ENCODE assay signal across 13 cellular contexts in the genomic region with DNA sequence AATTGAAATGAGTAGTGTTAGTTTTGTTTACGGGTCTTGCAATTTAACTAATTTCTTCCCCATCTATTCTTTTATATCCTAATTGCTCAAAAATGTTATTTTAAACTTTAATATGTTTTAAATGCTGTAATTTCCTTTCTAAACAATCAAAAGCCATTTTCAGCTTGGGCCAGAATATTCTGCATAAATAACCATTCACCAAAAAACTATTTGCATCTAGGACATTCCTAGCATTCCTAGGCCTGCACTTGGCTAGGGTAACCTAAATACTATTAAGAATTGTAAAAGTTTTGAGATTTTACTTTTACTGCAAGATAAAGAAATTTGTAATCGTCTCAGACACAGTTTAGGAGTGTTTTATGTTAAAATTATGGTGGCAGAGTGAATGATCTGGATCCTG. TPM values are rescaled to one million over a fixed set of nuclear protein-coding genes. Genes with fewer than 3 reads are reported as not detected.
A peak's percentile ranks its signal among the peaks of the same experiment; 100 is the strongest.
DNase-seq lines count a peak whose midpoint lies in the region; ATAC-seq and TF ChIP-seq lines count a peak whose summit lies in the region.
"Had no signal": no experiment of that assay in that cellular context is flagged by ENCODE, and none has a peak within 500 bp of the region (broad histone marks: within the 10 kb centered on the region; RNA-seq: fewer than 3 reads in every experiment).

No MANE protein-coding gene starts in this region.

- peak overlapping the region; percentile 69 for H3K27ac Mint-ChIP-seq in MCF 10A (ENCODE audit: low read depth, unreplicated experiment)
- H3K27ac Mint-ChIP-seq: activated T-helper 1 cell treated with anti-CD3 and anti-CD28 coated beads, Interleukin-12 subunit alpha, Interleukin-12 subunit beta, Interleukin-2, Interleukin-4 antibody, amounts not matched to agents 30 ng/mL and 10 ng/mL and 1 ng/mL, durations not matched to agents 14 hours and 24 hours and 36 hours; dendritic cell treated with granulocyte-macrophage colony-stimulating factor and Interleukin-4, amounts not matched to agents 40 ng/mL and 50 ng/mL, for 4 days had no signal

- POLR2A ChIA-PET in MCF 10A (lab: Yijun Ruan, JAX), result interaction anchor here (0.9 to 1.1 kb wide), 2 partner anchors 15 to 62 kb away, joined by 3 read pairs; no protein-coding TSS in a partner anchor

- peaks cover 7% of the 10 kb centered on the region for H3K36me3 Mint-ChIP-seq in MCF 10A (ENCODE audit: insufficient read depth, unreplicated experiment)

- BruUV-seq in MCF 10A (replicated peaks; lab: Mats Ljungman, UMichigan), result no TSS peak

- H3K27me3 Mint-ChIP-seq in MCF 10A (ENCODE audit: insufficient read depth, unreplicated experiment), result no peaks in the 10 kb centered on the region
- H3K27me3 Mint-ChIP-seq: dendritic cell treated with granulocyte-macrophage colony-stimulating factor and Interleukin-4, amounts not matched to agents 40 ng/mL and 50 ng/mL, for 4 days had no signal

- no peak for DNase-seq in MCF 10A (ENCODE audit: unreplicated experiment)
- no peak for DNase-seq in breast epithelium (ENCODE audit: low spot score in 2 of 2)
- DNase-seq in dermis blood vessel endothelial cell, result peak; percentile 76
- no peak for DNase-seq in left lung
- no peak for DNase-seq in activated CD4-positive, alpha-beta T cell treated with anti-CD3 and anti-CD28 coated beads for 1 hour
- DNase-seq in superior temporal gyrus (ENCODE audit: extremely low spot score), result no peak
- DNase-seq in caudate nucleus (lab: John Stamatoyannopoulos, UW), result no peak
- DNase-seq: stimulated activated CD4-positive, alpha-beta T cell treated with anti-CD3 and anti-CD28 coated beads, Interleukin-4, amount 100 ng/mL, for 1 hour; substantia nigra had no signal

- H3K4me3 ChIP-seq in breast epithelium (no peak overlapping the region), left lung (no peak overlapping the region)

- peaks cover 7% of the 10 kb centered on the region for H3K9me3 Mint-ChIP-seq in MCF 10A (ENCODE audit: unreplicated experiment)
- H3K9me3 Mint-ChIP-seq: activated T-helper 1 cell treated with anti-CD3 and anti-CD28 coated beads, Interleukin-12 subunit alpha, Interleukin-12 subunit beta, Interleukin-2, Interleukin-4 antibody, amounts not matched to agents 30 ng/mL and 10 ng/mL and 1 ng/mL, durations not matched to agents 14 hours and 24 hours and 36 hours; dendritic cell treated with granulocyte-macrophage colony-stimulating factor and Interleukin-4, amounts not matched to agents 40 ng/mL and 50 ng/mL, for 4 days had no signal

- CTCF ChIA-PET in MCF 10A (lab: Yijun Ruan, JAX), result no interaction called here

- no peak overlapping the region for H3K4me3 Mint-ChIP-seq in MCF 10A (ENCODE audit: unreplicated experiment)
- H3K4me3 Mint-ChIP-seq: activated T-helper 1 cell treated with anti-CD3 and anti-CD28 coated beads, Interleukin-12 subunit alpha, Interleukin-12 subunit beta, Interleukin-2, Interleukin-4 antibody, amounts not matched to agents 30 ng/mL and 10 ng/mL and 1 ng/mL, durations not matched to agents 14 hours and 24 hours and 36 hours; dendritic cell treated with granulocyte-macrophage colony-stimulating factor and Interleukin-4, amounts not matched to agents 40 ng/mL and 50 ng/mL, for 4 days had no signal

- peaks cover 15% of the 10 kb centered on the region for H3K4me1 Mint-ChIP-seq in MCF 10A (ENCODE audit: insufficient read depth, unreplicated experiment)

- TF ChIP-seq CTCF in MCF 10A (IDR thresholded peaks at IDR 0.05; ENCODE audit: unreplicated experiment) (no peak), breast epithelium (IDR thresholded peaks at IDR 0.05) (no peak), left lung (IDR thresholded peaks at IDR 0.05) (no peak)

- TF ChIP-seq POLR2A in breast epithelium (IDR thresholded peaks at IDR 0.05), result no peak

- H3K36me3 ChIP-seq in breast epithelium (no peaks in the 10 kb centered on the region), left lung (no peaks in the 10 kb centered on the region)

- ATAC-seq in left lung (peak; percentile 58), GM19023 (IDR thresholded peaks at IDR 0.05; ENCODE audit: unreplicated experiment) (no peak)

- peak overlapping the region in 1 of 2 donors; percentile 40 for H3K27ac ChIP-seq in breast epithelium
- H3K27ac ChIP-seq in left lung, result peak overlapping the region; percentile 7 to 50
- H3K27ac ChIP-seq in caudate nucleus (ENCODE audit: low read depth, low read length), result no peak overlapping the region
- H3K27ac ChIP-seq: 22Rv1 had no signal

- intact Hi-C loops in MCF 10A (cut with micrococcal nuclease), result no loop called here
- intact Hi-C loops in breast epithelium (cut with DNase I; ENCODE audit: low total_unique reads), result no loop called here
- intact Hi-C loops in left lung (cut with DNase I), result no loop called here

- H3K9me3 ChIP-seq in breast epithelium (no peaks in the 10 kb centered on the region), left lung (no peaks in the 10 kb centered on the region)

- H3K27me3 ChIP-seq in breast epithelium (no peaks in the 10 kb centered on the region), left lung (no peaks in the 10 kb centered on the region)

- H3K4me1 ChIP-seq in breast epithelium (no peaks in the 10 kb centered on the region), left lung (peaks cover 0 to 7% of the 10 kb centered on the region in 2 donors)

RNA-seq across cellular contexts. Expression of gene ETAA1, which starts 7.8 kb away (rescaled TPM):
- total RNA-seq in MCF 10A (2022) (10.4 and 11.7 TPM in 2 replicates), breast epithelium (10 to 100 TPM; 17.0 to 23.6 (median 19.7) TPM), dermis blood vessel endothelial cell (19.1 and 22.7 TPM in 2 replicates), left lung (10 to 100 TPM; 11.8 to 12.7 TPM)
